In the genomic region with DNA sequence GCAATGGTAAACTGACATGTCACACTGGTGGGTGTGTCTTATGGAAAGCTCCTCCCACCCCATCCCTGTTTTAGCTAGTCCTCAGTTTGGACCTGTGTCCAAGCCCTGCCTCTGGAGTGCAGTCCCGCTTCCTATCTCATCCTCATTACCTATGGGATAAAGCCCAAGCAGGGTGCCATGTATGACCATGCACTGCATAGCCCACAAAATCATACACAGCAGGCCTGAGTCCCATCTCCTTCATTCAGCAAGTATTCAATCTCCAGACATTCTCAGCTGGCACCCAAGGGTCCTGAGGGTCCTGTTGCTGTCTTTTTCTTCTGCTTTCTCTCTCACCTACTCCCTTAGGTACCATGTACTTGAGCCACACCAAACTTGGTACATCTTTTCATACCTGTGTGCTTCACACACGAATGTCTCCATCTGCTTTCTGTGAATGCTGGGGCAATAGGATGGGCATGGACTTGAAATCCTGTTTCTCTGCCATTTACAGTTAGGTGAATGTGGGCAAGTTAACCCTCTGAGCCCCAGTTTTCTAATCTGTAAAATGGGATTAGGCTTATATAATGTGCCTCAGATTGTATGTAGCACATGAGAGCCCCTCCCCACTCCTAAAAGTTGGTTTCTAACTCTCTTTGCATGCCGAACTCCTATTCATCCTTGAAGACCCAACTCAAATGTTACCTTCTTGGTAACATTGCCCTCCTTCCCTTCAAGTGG, we compare ENCODE assay signal across 19 cellular contexts. TPM values are rescaled to one million over a fixed set of nuclear protein-coding genes. Genes with fewer than 3 reads are reported as not detected.
DNase-seq lines count a peak whose midpoint lies in the region; ATAC-seq, FAIRE-seq and TF ChIP-seq lines count a peak whose summit lies in the region.
"Had no signal": no experiment of that assay in that cellular context is flagged by ENCODE, and none has a peak within 500 bp of the region (broad histone marks: within the 10 kb centered on the region; RNA-seq: fewer than 3 reads in every experiment).

No MANE protein-coding gene starts in this region.

- peak overlapping the region; percentile 61; the same call in 1 of the 2 replicates for H3K27ac Mint-ChIP-seq in HFFc6
- peak overlapping the region; percentile 28 for H3K27ac Mint-ChIP-seq in activated T-helper 17 cell treated with anti-CD3 and anti-CD28 coated beads, Interleukin-2, amount 50 U/mL, for 72 hours

- no peak for ATAC-seq in activated T-helper 17 cell treated with anti-CD3 and anti-CD28 coated beads, Interleukin-2, amount 50 U/mL, for 72 hours (replicated peaks)
- no peak for ATAC-seq in upper lobe of left lung (ENCODE audit: low FRiP score in 2 of 2)
- ATAC-seq in left lobe of liver, result no peak
- ATAC-seq: Panc1, right cardiac atrium had no signal

- DNase-seq in HFFc6 (no peak), esophagus muscularis mucosa (ENCODE audit: extremely low spot score) (no peak), smooth muscle cell (lab: John Stamatoyannopoulos, UW; ENCODE audit: unreplicated experiment) (no peak), GM19239 (ENCODE audit: insufficient read length, low spot score) (no peak), upper lobe of left lung (no peak), left lobe of liver (ENCODE audit: low spot score) (no peak)
- DNase-seq: activated CD8-positive, alpha-beta memory T cell treated with anti-CD3 and anti-CD28 coated beads, Interleukin-2, amount 50 U/mL, for 48 hours; activated naive CD4-positive, alpha-beta T cell treated with Interleukin-2 at 50 U/mL for 16 hours; Caco-2; colonic mucosa; NCI-H1436 treated with DMSO at 0.1 percent for 48 hours; NCI-H2171 treated with DMSO at 0.1 percent for 48 hours; NCI-H748 treated with DMSO at 0.1 percent for 48 hours; stimulated activated naive CD4-positive, alpha-beta T cell treated with Interleukin-2 at 50 U/mL for 16 hours had no signal

- no peaks in the 10 kb centered on the region for H3K9me3 Mint-ChIP-seq in HFFc6
- H3K9me3 Mint-ChIP-seq in activated T-helper 17 cell treated with anti-CD3 and anti-CD28 coated beads, Interleukin-2, amount 50 U/mL, for 72 hours, result no peaks in the 10 kb centered on the region

- no peaks in the 10 kb centered on the region for H3K36me3 Mint-ChIP-seq in HFFc6 (ENCODE audit: low read depth)
- H3K36me3 Mint-ChIP-seq in activated T-helper 17 cell treated with anti-CD3 and anti-CD28 coated beads, Interleukin-2, amount 50 U/mL, for 72 hours (ENCODE audit: low read depth), result no peaks in the 10 kb centered on the region

- TF ChIP-seq CTCF in HFFc6 (IDR thresholded peaks at IDR 0.05), result no peak
- no peak for TF ChIP-seq CTCF in esophagus muscularis mucosa (IDR thresholded peaks at IDR 0.05)
- TF ChIP-seq CTCF in smooth muscle cell (IDR thresholded peaks at IDR 0.05; ENCODE audit: borderline replicate concordance, insufficient read depth, poor library complexity, severe bottlenecking), result no peak
- TF ChIP-seq CTCF in upper lobe of left lung (IDR thresholded peaks at IDR 0.05), result no peak

- no peak overlapping the region for H3K9ac ChIP-seq in smooth muscle cell (ENCODE audit: low read depth)

- TF ChIP-seq POLR2A in esophagus muscularis mucosa (IDR thresholded peaks at IDR 0.05; ENCODE audit: low read depth) (no peak), upper lobe of left lung (IDR thresholded peaks at IDR 0.05) (no peak)

- no peaks in the 10 kb centered on the region for H3F3A ChIP-seq in smooth muscle cell (ENCODE audit: low read depth)

- no peak overlapping the region for H3K4me2 ChIP-seq in smooth muscle cell

- H3K27me3 ChIP-seq in esophagus muscularis mucosa (no peaks in the 10 kb centered on the region), smooth muscle cell (ENCODE audit: low read depth) (no peaks in the 10 kb centered on the region), upper lobe of left lung (no peaks in the 10 kb centered on the region)
- H3K27me3 ChIP-seq: ascending aorta, colonic mucosa had no signal

- TF ChIP-seq EP300 in esophagus muscularis mucosa (IDR thresholded peaks at IDR 0.05) (no peak), upper lobe of left lung (IDR thresholded peaks at IDR 0.05) (no peak)

- H3K27ac ChIP-seq in esophagus muscularis mucosa (replicated peaks in 1 of 4) (peak overlapping the region; percentile 75 to 84 (median 77)), smooth muscle cell (ENCODE audit: low read depth) (peak overlapping the region; percentile 82), upper lobe of left lung (no peak overlapping the region)
- H3K27ac ChIP-seq: ascending aorta, colonic mucosa, neutrophil had no signal

- H3K36me3 ChIP-seq in esophagus muscularis mucosa (no peaks in the 10 kb centered on the region), smooth muscle cell (ENCODE audit: low read depth) (no peaks in the 10 kb centered on the region), upper lobe of left lung (no peaks in the 10 kb centered on the region)
- H3K36me3 ChIP-seq: ascending aorta, colonic mucosa, neutrophil had no signal

- FAIRE-seq in GM19239 (lab: Jason Lieb, UNC), result no peak

- H3K4me3 ChIP-seq in esophagus muscularis mucosa (no peak overlapping the region), smooth muscle cell (no peak overlapping the region), upper lobe of left lung (no peak overlapping the region)
- H3K4me3 ChIP-seq: ascending aorta, colonic mucosa had no signal

- H3K9me3 ChIP-seq in esophagus muscularis mucosa, result no peaks in the 10 kb centered on the region
- H3K9me3 ChIP-seq in smooth muscle cell (replicated peaks; ENCODE audit: low read depth), result no peaks in the 10 kb centered on the region
- no peaks in the 10 kb centered on the region for H3K9me3 ChIP-seq in upper lobe of left lung
- H3K9me3 ChIP-seq: ascending aorta, Caco-2, colonic mucosa, neutrophil had no signal

- no peak overlapping the region for H2AFZ ChIP-seq in smooth muscle cell (ENCODE audit: low read depth)

- WGBS in esophagus muscularis mucosa, result 96% methylated on average over 3 of the region's 3 CpGs
- whole genome bisulfite sequencing in smooth muscle cell (ENCODE audit: low lambda C conversion rate), result 92% methylated on average over 3 of the region's 3 CpGs
- 94 to 96% methylated on average over 3 of the region's 3 CpGs for WGBS in upper lobe of left lung, 2 donors

- no peaks in the 10 kb centered on the region for H4K20me1 ChIP-seq in smooth muscle cell (ENCODE audit: low read depth)

- H3K79me2 ChIP-seq in smooth muscle cell (ENCODE audit: low read depth), result no peaks in the 10 kb centered on the region

- H3K4me3 Mint-ChIP-seq in HFFc6, result no peak overlapping the region
- no peak overlapping the region for H3K4me3 Mint-ChIP-seq in activated T-helper 17 cell treated with anti-CD3 and anti-CD28 coated beads, Interleukin-2, amount 50 U/mL, for 72 hours

- intact Hi-C loops in esophagus muscularis mucosa (cut with DNase I), result no loop called here

- H3K4me1 Mint-ChIP-seq in HFFc6 (ENCODE audit: low read depth), result peaks cover 31% of the 10 kb centered on the region
- no peaks in the 10 kb centered on the region for H3K4me1 Mint-ChIP-seq in activated T-helper 17 cell treated with anti-CD3 and anti-CD28 coated beads, Interleukin-2, amount 50 U/mL, for 72 hours

- H3K4me1 ChIP-seq in esophagus muscularis mucosa, result peaks cover 6 to 65% (median 56%) of the 10 kb centered on the region in 4 donors
- H3K4me1 ChIP-seq in smooth muscle cell (ENCODE audit: low read depth), result peaks cover 4% of the 10 kb centered on the region
- peaks cover 4 to 19% (median 11%) of the 10 kb centered on the region in 4 donors for H3K4me1 ChIP-seq in upper lobe of left lung
- H3K4me1 ChIP-seq: Caco-2, colonic mucosa had no signal

- peaks cover 14% of the 10 kb centered on the region for H3K27me3 Mint-ChIP-seq in HFFc6 (ENCODE audit: insufficient read depth)
- no peaks in the 10 kb centered on the region for H3K27me3 Mint-ChIP-seq in activated T-helper 17 cell treated with anti-CD3 and anti-CD28 coated beads, Interleukin-2, amount 50 U/mL, for 72 hours

RNA-seq across cellular contexts. Expression of a gene that starts 28.5 kb away (rescaled TPM):
- under 1 TPM in 1 of 6 experiments, not detected in 5; 0.17 TPM for total RNA-seq in HFFc6 (2021; fragmentation: NEBNext Ultra II Directional; extraction: Animal tissue kit (Norgen Biotek cat#: 25700))
- 10 to 100 TPM in 1 of 2 donors, 1 to 10 TPM in 1; 8.8 to 19.8 TPM for total RNA-seq in activated T-helper 17 cell treated with anti-CD3 and anti-CD28 coated beads, Interleukin-2, amount 50 U/mL, for 72 hours
- not detected for total RNA-seq in esophagus muscularis mucosa
- 0.63 and 1.2 TPM in 2 replicates for total RNA-seq in smooth muscle cell
- polyA plus RNA-seq in smooth muscle cell, result 0.13 and 3.3 TPM in 2 replicates
- 1 to 10 TPM in 4 of 6 donors, under 1 TPM in 1, not detected in 1; 0.54 to 5.1 (median 1.1) TPM for total RNA-seq in upper lobe of left lung
- 0.13 TPM for total RNA-seq in left lobe of liver
- total RNA-seq: ascending aorta, Caco-2 had no signal
- polyA plus RNA-seq: right cardiac atrium had no signal

RNA-seq across cellular contexts. Expression of a gene that starts 29.6 kb away (rescaled TPM):
- total RNA-seq in HFFc6 (2021; fragmentation: NEBNext Ultra II Directional; extraction: Animal tissue kit (Norgen Biotek cat#: 25700)), result 100 to 1,000 TPM; 575 to 816 (median 659) TPM
- total RNA-seq in activated T-helper 17 cell treated with anti-CD3 and anti-CD28 coated beads, Interleukin-2, amount 50 U/mL, for 72 hours, result 10 to 100 TPM in 1 of 2 donors, 1 to 10 TPM in 1; 5.3 to 33.8 TPM
- total RNA-seq in esophagus muscularis mucosa (100 to 1,000 TPM; 258 to 444 (median 268) TPM), smooth muscle cell (63.8 and 91.0 TPM in 2 replicates), upper lobe of left lung (100 to 1,000 TPM in 4 of 6 donors, 10 to 100 TPM in 2; 80.7 to 524 (median 169) TPM), left lobe of liver (501 TPM)
- 305 and 413 TPM in 2 replicates for polyA plus RNA-seq in smooth muscle cell

RNA-seq across cellular contexts. Expression of a gene that starts 55.2 kb away (rescaled TPM):
- 100 to 1,000 TPM in 5 of 6 experiments, 10 to 100 TPM in 1; 73.2 to 170 (median 150) TPM for total RNA-seq in HFFc6 (2021; fragmentation: NEBNext Ultra II Directional; extraction: Animal tissue kit (Norgen Biotek cat#: 25700))
- 100 to 1,000 TPM; 230 to 257 TPM for total RNA-seq in activated T-helper 17 cell treated with anti-CD3 and anti-CD28 coated beads, Interleukin-2, amount 50 U/mL, for 72 hours
- total RNA-seq in esophagus muscularis mucosa (1 to 10 TPM in 1 of 4 donors, under 1 TPM in 3; under 0.01 to 1.4 (median 0.30) TPM), smooth muscle cell (42.3 and 45.5 TPM in 2 replicates), upper lobe of left lung (10 to 100 TPM in 2 of 6 donors, 1 to 10 TPM in 3, under 1 TPM in 1; under 0.01 to 14.5 (median 6.2) TPM), left lobe of liver (1.8 TPM)
- polyA plus RNA-seq in smooth muscle cell, result 15.4 and 26.2 TPM in 2 replicates

Comparison
In these comparisons a context has a peak if more than half of its experiments do, and no peak if none do; other contexts are left out.
1. H3K27ac ChIP-seq: peak in esophagus muscularis mucosa (4 of 4) and smooth muscle cell (single experiment); none in upper lobe of left lung (0 of 4).